13 cellular contexts compared by ENCODE assay signal in the genomic region with DNA sequence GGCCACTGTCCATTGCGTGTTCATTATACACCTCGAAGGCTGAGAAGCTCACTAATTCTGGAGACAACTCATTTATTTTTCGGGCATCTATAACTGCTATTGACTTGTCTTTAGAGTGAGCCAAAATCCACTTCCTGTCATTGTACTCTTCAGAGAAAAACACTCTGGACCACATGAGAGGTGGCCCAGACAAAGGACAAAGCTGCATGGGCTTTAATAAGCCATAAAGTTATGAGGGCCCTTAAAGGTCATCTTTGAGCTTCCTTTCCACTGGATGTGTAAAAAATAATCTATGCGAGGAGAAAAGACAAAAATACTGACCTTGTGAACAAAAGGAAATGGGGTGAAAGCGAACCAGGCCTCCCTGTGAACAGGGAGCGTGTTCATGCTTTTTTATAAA.
"Had no signal": no experiment of that assay in that cellular context is flagged by ENCODE, and none has a peak within 500 bp of the region (broad histone marks: within the 10 kb centered on the region; RNA-seq: fewer than 3 reads in every experiment).

No MANE protein-coding gene starts in this region.

- H3K4me1 ChIP-seq: esophagus muscularis mucosa, upper lobe of right lung had no signal

- H3K27me3 ChIP-seq: esophagus muscularis mucosa, upper lobe of right lung had no signal

- H3K27ac ChIP-seq: coronary artery, esophagus muscularis mucosa, thoracic aorta, upper lobe of right lung had no signal

- H3K4me3 ChIP-seq: coronary artery, esophagus muscularis mucosa, thoracic aorta, upper lobe of right lung had no signal

- H3K36me3 ChIP-seq: esophagus muscularis mucosa, thoracic aorta, upper lobe of right lung had no signal

- FAIRE-seq: kidney had no signal

- DNase-seq: activated CD8-positive, alpha-beta T cell treated with anti-CD3 and anti-CD28 coated beads, Interleukin-2, amount 10 ng/mL, durations not matched to agents 7 days and 5 days; activated effector memory CD4-positive, alpha-beta T cell treated with Interleukin-2 at 50 U/mL for 16 hours; activated naive CD4-positive, alpha-beta T cell treated with anti-CD3 and anti-CD28 coated beads, Interleukin-2, amount 50 U/mL, for 16 hours; activated T-cell treated with anti-CD3 and anti-CD28 coated beads, Interleukin-2, amount 50 U/mL, for 24 hours; aorta; effector CD4-positive, alpha-beta T cell; kidney; natural killer cell; stimulated activated naive B cell treated with anti-CD40 and anti-IgM and Interleukin-4, amounts not matched to agents 10 μg/mL and 1 μg/mL and 100 μg/mL, for 72 hours; upper lobe of right lung had no signal

- ATAC-seq: activated CD8-positive, alpha-beta T cell treated with anti-CD3 and anti-CD28 coated beads, Interleukin-2, amount 10 ng/mL, durations not matched to agents 7 days and 5 days; natural killer cell; stimulated activated naive B cell treated with anti-CD40 and anti-IgM and Interleukin-4, amounts not matched to agents 10 μg/mL and 1 μg/mL and 100 μg/mL, for 72 hours; upper lobe of right lung had no signal

- H3K9me3 ChIP-seq: esophagus muscularis mucosa, thoracic aorta, upper lobe of right lung had no signal
